1 cellular context compared by ENCODE assay signal in genomic region chr10:22410846-22411245, GRCh38.
TF ChIP-seq lines count a peak whose summit lies in the region.

No MANE protein-coding gene starts in this region.

TF ChIP-seq in K562, 482 proteins besides CTCF, POLR2A, EP300 and RAD21 (continued from another document):
- TF ChIP-seq MGA (IDR thresholded peaks at IDR 0.05): peak; percentile 67
- peak; percentile 80 for TF ChIP-seq L3MBTL2 (IDR thresholded peaks at IDR 0.05)
